ENCODE assay signal across 24 cellular contexts in the genomic region with DNA sequence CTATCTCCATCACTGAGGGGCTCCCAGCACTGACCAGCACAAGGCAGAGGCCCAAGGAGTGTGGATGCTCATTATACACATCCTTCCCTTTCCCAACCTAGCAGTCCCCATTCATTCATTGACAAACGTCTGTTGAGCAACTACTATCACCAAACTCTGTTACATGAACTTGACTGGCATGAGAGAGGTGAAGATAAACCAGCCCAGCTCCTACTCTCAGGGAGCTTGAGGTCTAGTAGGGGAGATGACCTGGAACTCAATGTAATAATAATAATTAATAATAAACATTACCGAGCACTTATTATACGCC. TPM values are rescaled to one million over a fixed set of nuclear protein-coding genes. Genes with fewer than 3 reads are reported as not detected.
"Had no signal": no experiment of that assay in that cellular context is flagged by ENCODE, and none has a peak within 500 bp of the region (broad histone marks: within the 10 kb centered on the region; RNA-seq: fewer than 3 reads in every experiment).

No MANE protein-coding gene starts in this region.

- H3K36me3 Mint-ChIP-seq: activated naive CD4-positive, alpha-beta T cell treated with anti-CD3 and anti-CD28 coated beads, Interleukin-2, amount 50 U/mL, for 24 hours; natural killer cell; stimulated activated memory B cell treated with anti-CD40 and anti-IgM and Interleukin-4, amounts not matched to agents 10 μg/mL and 1 μg/mL and 100 μg/mL, for 72 hours had no signal

- H3K27ac ChIP-seq: ascending aorta, breast epithelium, esophagus muscularis mucosa, gastroesophageal sphincter, thoracic aorta, uterus had no signal

- H3K27me3 ChIP-seq: ascending aorta, breast epithelium, esophagus muscularis mucosa, heart left ventricle, uterus had no signal

- H3K4me3 ChIP-seq: ascending aorta, breast epithelium, esophagus muscularis mucosa, gastroesophageal sphincter, heart left ventricle, lung, spleen, thoracic aorta, uterus had no signal

- H3K27ac Mint-ChIP-seq: activated naive CD4-positive, alpha-beta T cell treated with anti-CD3 and anti-CD28 coated beads, Interleukin-2, amount 50 U/mL, for 24 hours; stimulated activated memory B cell treated with anti-CD40 and anti-IgM and Interleukin-4, amounts not matched to agents 10 μg/mL and 1 μg/mL and 100 μg/mL, for 72 hours had no signal

- ATAC-seq: activated CD4-positive, CD25-positive, alpha-beta regulatory T cell treated with anti-CD3 and anti-CD28 coated beads, Interleukin-2, amount 50 U/mL, for 24 hours had no signal

- DNase-seq: activated CD8-positive, alpha-beta memory T cell treated with anti-CD3 and anti-CD28 coated beads for 24 hours; activated CD8-positive, alpha-beta memory T cell treated with anti-CD3 and anti-CD28 coated beads, Interleukin-2, amount 50 U/mL, for 48 hours; activated effector memory CD4-positive, alpha-beta T cell treated with anti-CD3 and anti-CD28 coated beads, Interleukin-2, amount 50 U/mL, for 16 hours; activated T-cell treated with anti-CD3 and anti-CD28 coated beads, Interleukin-2, amount 50 U/mL, for 48 hours; cerebellar nuclear complex; effector CD8-positive, alpha-beta T cell; heart left ventricle; natural killer cell; spleen; stimulated activated CD4-positive, alpha-beta T cell treated with anti-CD3 and anti-CD28 coated beads, Interleukin-4, amount 100 ng/mL, for 4 hours; uterus had no signal

- H3K4me3 Mint-ChIP-seq: activated naive CD4-positive, alpha-beta T cell treated with anti-CD3 and anti-CD28 coated beads, Interleukin-2, amount 50 U/mL, for 24 hours; natural killer cell; stimulated activated memory B cell treated with anti-CD40 and anti-IgM and Interleukin-4, amounts not matched to agents 10 μg/mL and 1 μg/mL and 100 μg/mL, for 72 hours had no signal

- H3K36me3 ChIP-seq: ascending aorta, breast epithelium, esophagus muscularis mucosa, gastroesophageal sphincter, heart left ventricle, spleen, thoracic aorta, uterus had no signal

- H3K4me1 ChIP-seq: breast epithelium, uterus had no signal

- H3K9me3 Mint-ChIP-seq: activated naive CD4-positive, alpha-beta T cell treated with anti-CD3 and anti-CD28 coated beads, Interleukin-2, amount 50 U/mL, for 24 hours; natural killer cell; stimulated activated memory B cell treated with anti-CD40 and anti-IgM and Interleukin-4, amounts not matched to agents 10 μg/mL and 1 μg/mL and 100 μg/mL, for 72 hours had no signal

- H3K9me3 ChIP-seq: ascending aorta, breast epithelium, esophagus muscularis mucosa, gastroesophageal sphincter, heart left ventricle, spleen, thoracic aorta, uterus had no signal

RNA-seq across cellular contexts. Expression of a gene that starts 8.9 kb away (rescaled TPM):
- total RNA-seq: ascending aorta, breast epithelium, endothelial cell of umbilical vein, esophagus muscularis mucosa, gastroesophageal sphincter, heart left ventricle, kidney, left lobe of liver, natural killer cell, renal cortical epithelial cell, spleen, thoracic aorta, uterus had no signal
